ENCODE assay signal across 23 cellular contexts in genomic region chr9:9913276-9913832, GRCh38.
DNase-seq lines count a peak whose midpoint lies in the region; ATAC-seq, FAIRE-seq and TF ChIP-seq lines count a peak whose summit lies in the region.
"Had no signal": no experiment of that assay in that cellular context is flagged by ENCODE, and none has a peak within 500 bp of the region (broad histone marks: within the 10 kb centered on the region; RNA-seq: fewer than 3 reads in every experiment).

No MANE protein-coding gene starts in this region.

- H3K9ac ChIP-seq in mammary epithelial cell (ENCODE audit: insufficient read depth, low read length): no peak overlapping the region
- H3K9ac ChIP-seq in K562 (ENCODE audit: insufficient read depth in 1 of 2, low read depth in 2 of 2, low read length in 2 of 2): no peak overlapping the region
- no peak overlapping the region for H3K9ac ChIP-seq in GM23248
- H3K9ac ChIP-seq: neural progenitor cell had no signal

- TF ChIP-seq POLR2A in breast epithelium (IDR thresholded peaks at IDR 0.05) (no peak), K562 (conservative IDR thresholded peaks at IDR 0.05) (no peak)

- peaks cover under 1% of the 10 kb centered on the region for H3K27me3 ChIP-seq in mammary epithelial cell (ENCODE audit: insufficient read depth, low read length)
- no peaks in the 10 kb centered on the region for H3K27me3 ChIP-seq in breast epithelium
- no peaks in the 10 kb centered on the region for H3K27me3 ChIP-seq in K562 (ENCODE audit: control insufficient read depth in 2 of 2, insufficient read depth in 2 of 2, low read length in 2 of 2)
- H3K27me3 ChIP-seq in GM23248 (replicated peaks; ENCODE audit: insufficient read depth): no peaks in the 10 kb centered on the region
- H3K27me3 ChIP-seq: neural progenitor cell had no signal

- H4K20me1 ChIP-seq in mammary epithelial cell (ENCODE audit: insufficient read depth, low read length): no peaks in the 10 kb centered on the region
- no peaks in the 10 kb centered on the region for H4K20me1 ChIP-seq in K562 (replicated peaks; ENCODE audit: control insufficient read depth, insufficient read depth, low read length)
- no peaks in the 10 kb centered on the region for H4K20me1 ChIP-seq in GM23248 (ENCODE audit: insufficient read depth)

- H3K36me3 ChIP-seq in mammary epithelial cell (ENCODE audit: insufficient read depth, low read length) (no peaks in the 10 kb centered on the region), breast epithelium (no peaks in the 10 kb centered on the region), K562 (ENCODE audit: control insufficient read depth, insufficient read depth, low read length) (no peaks in the 10 kb centered on the region), GM23248 (ENCODE audit: low read depth) (no peaks in the 10 kb centered on the region)
- H3K36me3 ChIP-seq: HAP-1, neural progenitor cell had no signal

- no peak for ATAC-seq in K562
- ATAC-seq in GM21737 (IDR thresholded peaks at IDR 0.05; ENCODE audit: unreplicated experiment): no peak
- ATAC-seq: activated CD8-positive, alpha-beta T cell treated with anti-CD3 and anti-CD28 coated beads for 36 hours; PC-3; SK-N-SH treated with all-trans-retinoic acid at 6 μM for 48 hours; stimulated activated naive CD8-positive, alpha-beta T cell treated with anti-CD3 and anti-CD28 coated beads, Interleukin-15, amount 100 ng/mL, for 72 hours; T-helper 17 cell had no signal

- TF ChIP-seq RAD21 in K562 (CRISPR knock-in tag; conservative IDR thresholded peaks at IDR 0.05 in 1 of 2, IDR thresholded peaks at IDR 0.05 in 1 of 2): no peak

- H3K27ac Mint-ChIP-seq in type B pancreatic cell: peak overlapping the region; percentile 1
- H3K27ac Mint-ChIP-seq: activated CD8-positive, alpha-beta T cell treated with anti-CD3 and anti-CD28 coated beads for 36 hours; activated naive CD4-positive, alpha-beta T cell treated with anti-CD3 and anti-CD28 coated beads, Interleukin-2, amount 50 U/mL, for 24 hours; activated T-helper 2 cell treated with anti-CD3 and anti-CD28 coated beads, Interferon-gamma antibody, Interleukin-2, Interleukin-4, amounts not matched to agents 10 μg/mL and 5 μg/mL and 100 μg/mL, durations not matched to agents 14 hours and 24 hours and 36 hours; CD4-positive, alpha-beta memory T cell; neural progenitor cell; stimulated activated naive CD8-positive, alpha-beta T cell treated with anti-CD3 and anti-CD28 coated beads, Interleukin-15, amount 100 ng/mL, for 72 hours; T-helper 17 cell had no signal

- H3K4me1 ChIP-seq in mammary epithelial cell (ENCODE audit: insufficient read depth, low read length) (no peaks in the 10 kb centered on the region), breast epithelium (no peaks in the 10 kb centered on the region), K562 (replicated peaks in 1 of 2; ENCODE audit: control insufficient read depth in 2 of 2, insufficient read depth in 2 of 2, low read length in 2 of 2) (no peaks in the 10 kb centered on the region), GM23248 (ENCODE audit: insufficient read depth) (no peaks in the 10 kb centered on the region)
- H3K4me1 ChIP-seq: HAP-1, neural progenitor cell had no signal

- H3K79me2 ChIP-seq in mammary epithelial cell (ENCODE audit: insufficient read depth, low read length) (no peaks in the 10 kb centered on the region), K562 (ENCODE audit: control insufficient read depth, insufficient read depth, low read length) (no peaks in the 10 kb centered on the region), GM23248 (ENCODE audit: insufficient read depth) (no peaks in the 10 kb centered on the region)

- H3K4me2 ChIP-seq in mammary epithelial cell (ENCODE audit: insufficient read depth, low read depth, low read length) (no peak overlapping the region), K562 (ENCODE audit: insufficient read depth, low read length) (no peak overlapping the region), GM23248 (ENCODE audit: unreplicated experiment) (no peak overlapping the region)
- H3K4me2 ChIP-seq: neural progenitor cell had no signal

- no peak for TF ChIP-seq EP300 in K562 (IDR thresholded peaks at IDR 0.05; ENCODE audit: low read length)

- no peaks in the 10 kb centered on the region for H3F3A ChIP-seq in GM23248 (ENCODE audit: insufficient read depth)

- H3K27me3 Mint-ChIP-seq in type B pancreatic cell: no peaks in the 10 kb centered on the region
- H3K27me3 Mint-ChIP-seq: activated CD8-positive, alpha-beta T cell treated with anti-CD3 and anti-CD28 coated beads for 36 hours; activated naive CD4-positive, alpha-beta T cell treated with anti-CD3 and anti-CD28 coated beads, Interleukin-2, amount 50 U/mL, for 24 hours; CD4-positive, alpha-beta memory T cell; stimulated activated naive CD8-positive, alpha-beta T cell treated with anti-CD3 and anti-CD28 coated beads, Interleukin-15, amount 100 ng/mL, for 72 hours; T-helper 17 cell had no signal

- H3K9me3 Mint-ChIP-seq in type B pancreatic cell: peaks cover 4% of the 10 kb centered on the region

- H3K36me3 Mint-ChIP-seq in type B pancreatic cell: no peaks in the 10 kb centered on the region
- H3K36me3 Mint-ChIP-seq: activated naive CD4-positive, alpha-beta T cell treated with anti-CD3 and anti-CD28 coated beads, Interleukin-2, amount 50 U/mL, for 24 hours; CD4-positive, alpha-beta memory T cell; neural progenitor cell had no signal

- no peak overlapping the region for H3K4me3 Mint-ChIP-seq in type B pancreatic cell
- H3K4me3 Mint-ChIP-seq: activated CD8-positive, alpha-beta T cell treated with anti-CD3 and anti-CD28 coated beads for 36 hours; activated naive CD4-positive, alpha-beta T cell treated with anti-CD3 and anti-CD28 coated beads, Interleukin-2, amount 50 U/mL, for 24 hours; CD4-positive, alpha-beta memory T cell; neural progenitor cell; stimulated activated naive CD8-positive, alpha-beta T cell treated with anti-CD3 and anti-CD28 coated beads, Interleukin-15, amount 100 ng/mL, for 72 hours; T-helper 17 cell had no signal

- H3K4me3 ChIP-seq in mammary epithelial cell (replicated peaks in 1 of 3; ENCODE audit: insufficient read depth in 1 of 3, low read depth in 2 of 3, low read length in 3 of 3) (no peak overlapping the region), breast epithelium (no peak overlapping the region), K562 (no peak overlapping the region), GM23248 (no peak overlapping the region)
- H3K4me3 ChIP-seq: HAP-1, neural progenitor cell had no signal

- dilution Hi-C loops in mammary epithelial cell (cut with HindIII; ENCODE audit: low sequenced_read_pairs): no loop called here

- CTCF ChIA-PET in mammary epithelial cell (lab: Charles Lee; ENCODE audit: low non-redundant PET): no interaction called here
- CTCF ChIA-PET in K562 (lab: Yijun Ruan, JAX; ENCODE audit: low intra/inter-chr PET ratio): no interaction called here

- H3K4me1 Mint-ChIP-seq in type B pancreatic cell (ENCODE audit: unreplicated experiment): no peaks in the 10 kb centered on the region
- H3K4me1 Mint-ChIP-seq: activated naive CD4-positive, alpha-beta T cell treated with anti-CD3 and anti-CD28 coated beads, Interleukin-2, amount 50 U/mL, for 24 hours; CD4-positive, alpha-beta memory T cell; stimulated activated naive CD8-positive, alpha-beta T cell treated with anti-CD3 and anti-CD28 coated beads, Interleukin-15, amount 100 ng/mL, for 72 hours; T-helper 17 cell had no signal

- H3K27ac ChIP-seq in mammary epithelial cell (ENCODE audit: insufficient read depth, low read depth, low read length) (no peak overlapping the region), breast epithelium (no peak overlapping the region), K562 (ENCODE audit: extremely low read depth, low read depth, low read length) (no peak overlapping the region), GM23248 (no peak overlapping the region)
- H3K27ac ChIP-seq: neural progenitor cell had no signal

- no peaks in the 10 kb centered on the region for H3K9me1 ChIP-seq in K562 (ENCODE audit: control insufficient read depth, insufficient read depth, low read length)

- 17% methylated on average over 1 of the region's 1 CpG for WGBS in mammary epithelial cell (ENCODE audit: low coverage, missing lambda C conversion rate)
- WGBS in K562 (ENCODE audit: insufficient coverage, low coverage, missing lambda C conversion rate): 0% methylated on average over 1 of the region's 1 CpG
- 0% methylated on average over 1 of the region's 1 CpG for WGBS in GM23248 (ENCODE audit: low coverage in 1 of 2, low lambda C conversion rate in 2 of 2, missing lambda C conversion rate in 2 of 2), 2 experiments

- no peaks in the 10 kb centered on the region for H3K9me3 ChIP-seq in mammary epithelial cell (replicated peaks; ENCODE audit: insufficient read depth, low read length)
- peaks cover 0 to 13% of the 10 kb centered on the region in 2 donors for H3K9me3 ChIP-seq in breast epithelium
- no peaks in the 10 kb centered on the region for H3K9me3 ChIP-seq in K562 (replicated peaks; ENCODE audit: control insufficient read depth, insufficient read depth, low read depth, low read length)
- peaks cover 7% of the 10 kb centered on the region for H3K9me3 ChIP-seq in GM23248 (ENCODE audit: low read depth)
- H3K9me3 ChIP-seq: HAP-1 had no signal

- TF ChIP-seq CTCF in mammary epithelial cell (conservative IDR thresholded peaks at IDR 0.05 in 1 of 2, IDR thresholded peaks at IDR 0.05 in 1 of 2; ENCODE audit: extremely low read depth in 1 of 2, insufficient read depth in 1 of 2, low read depth in 1 of 2, low read length in 2 of 2) (no peak), breast epithelium (IDR thresholded peaks at IDR 0.05) (no peak), K562 (IDR thresholded peaks at IDR 0.05 in 2 of 3, conservative IDR thresholded peaks at IDR 0.05 in 1 of 3; ENCODE audit: insufficient read depth in 2 of 3, low read depth in 1 of 3, low read length in 3 of 3) (no peak), type B pancreatic cell (conservative IDR thresholded peaks at IDR 0.05) (no peak)

- BruUV-seq in mammary epithelial cell (replicated peaks; lab: Mats Ljungman, UMichigan): no TSS peak
- BruUV-seq in K562 (replicated peaks; lab: Mats Ljungman, UMichigan): no TSS peak

- in situ Hi-C loops in mammary epithelial cell (cut with MboI; ENCODE audit: low sequenced_read_pairs in 2 of 2) (loop anchor here in 1 of 2 donors (25.0 kb wide), 1 partner anchor 301 kb away; no protein-coding TSS in a partner anchor), K562 (cut with MboI) (no loop called here), GM23248 (cut with MboI) (no loop called here)

- POLR2A ChIA-PET in K562 (lab: Yijun Ruan, JAX): no interaction called here

- intact Hi-C loops in mammary epithelial cell (cut with micrococcal nuclease) (no loop called here), breast epithelium (cut with DNase I; ENCODE audit: low total_unique reads) (no loop called here), K562 (cut with micrococcal nuclease) (no loop called here)

- FAIRE-seq in K562 (lab: Jason Lieb, UNC): no peak

- DNase-seq in mammary epithelial cell (no peak), breast epithelium (ENCODE audit: low spot score in 2 of 2) (no peak), K562 (ENCODE audit: extremely low read depth in 1 of 4, low spot score in 3 of 4) (no peak), left kidney (ENCODE audit: low read depth, low spot score) (peak; percentile 41), type B pancreatic cell (ENCODE audit: extremely low spot score, unreplicated experiment) (no peak), GM23248 (no peak)
- no peak for DNase-seq in activated CD4-positive, alpha-beta T cell treated with anti-CD3 and anti-CD28 coated beads, Interleukin-2, amount 50 U/mL, for 4 hours
- DNase-seq: activated CD4-positive, alpha-beta T cell treated with anti-CD3 and anti-CD28 coated beads for 1 hour; activated CD8-positive, alpha-beta T cell treated with anti-CD3 and anti-CD28 coated beads for 36 hours; aorta; CD4-positive, alpha-beta memory T cell; KBM-7; NCI-H1436; PC-3; posterior cingulate gyrus; stimulated activated naive CD8-positive, alpha-beta T cell treated with anti-CD3 and anti-CD28 coated beads, Interleukin-15, amount 100 ng/mL, for 72 hours; T-helper 17 cell had no signal

- H2AFZ ChIP-seq in mammary epithelial cell (ENCODE audit: low read depth, low read length) (peak overlapping the region; percentile 46), K562 (ENCODE audit: low read depth, low read length) (no peak overlapping the region), GM23248 (no peak overlapping the region)
- H2AFZ ChIP-seq: neural progenitor cell had no signal

- H3K9me2 ChIP-seq in GM23248 (ENCODE audit: insufficient read depth): no peaks in the 10 kb centered on the region
